In genomic region chr1:164953095-164953494, GRCh38 we compare ENCODE assay signal across 20 cellular contexts.
DNase-seq lines count a peak whose midpoint lies in the region; ATAC-seq and TF ChIP-seq lines count a peak whose summit lies in the region.
"Had no signal": no experiment of that assay in that cellular context is flagged by ENCODE, and none has a peak within 500 bp of the region (broad histone marks: within the 10 kb centered on the region; RNA-seq: fewer than 3 reads in every experiment).

No MANE protein-coding gene starts in this region.

- no peaks in the 10 kb centered on the region for H3K36me3 ChIP-seq in osteoblast (ENCODE audit: insufficient read depth, low read length)
- H3K36me3 ChIP-seq: adrenal gland, esophagus muscularis mucosa, sigmoid colon, stomach had no signal

- H3K79me2 ChIP-seq in osteoblast (ENCODE audit: insufficient read depth, low read length): no peaks in the 10 kb centered on the region

- no peak overlapping the region for H3K4me3 ChIP-seq in AG09309 (ENCODE audit: control insufficient read depth, low read depth, low read length)
- no peak overlapping the region for H3K4me3 ChIP-seq in osteoblast (ENCODE audit: insufficient read depth, low read length)
- H3K4me3 ChIP-seq: adrenal gland, esophagus muscularis mucosa, K562, sigmoid colon, stomach had no signal

- ATAC-seq in GM18868 (IDR thresholded peaks at IDR 0.05; ENCODE audit: unreplicated experiment): no peak
- ATAC-seq: Panc1 had no signal

- peak; percentile 23 for TF ChIP-seq CTCF in AG09309 (IDR thresholded peaks at IDR 0.05; ENCODE audit: control insufficient read depth, insufficient read depth, low read depth, low read length, missing control alignments)
- TF ChIP-seq CTCF in LNCAP (IDR thresholded peaks at IDR 0.05): peak; percentile 36; the same call in 1 of the 2 replicates
- TF ChIP-seq CTCF in osteoblast (IDR thresholded peaks at IDR 0.05; ENCODE audit: extremely low read depth, low read depth, low read length): no peak

- DNase-seq in AG09309 (ENCODE audit: low read depth): no peak
- DNase-seq in globus pallidus (ENCODE audit: low spot score): peak; percentile 49
- peak; percentile 10 for DNase-seq in osteoblast (ENCODE audit: insufficient read length, low spot score, missing footprints)
- no peak for DNase-seq in NCI-H226
- DNase-seq in MV-4-11 (lab: John Stamatoyannopoulos, UW): no peak
- DNase-seq in AML-193 (lab: John Stamatoyannopoulos, UW): no peak
- DNase-seq: activated CD4-positive, alpha-beta T cell treated with anti-CD3 and anti-CD28 coated beads for 48 hours; activated effector memory CD4-positive, alpha-beta T cell treated with anti-CD3 and anti-CD28 coated beads, Interleukin-2, amount 50 U/mL, for 16 hours; adrenal gland; NCI-H1092; NCI-H2171; NCI-H774; sigmoid colon; stimulated activated CD4-positive, alpha-beta T cell treated with anti-CD3 and anti-CD28 coated beads, Interleukin-2, amount 100 ng/mL, for 24 hours; stomach had no signal

- no peak overlapping the region for H3K4me2 ChIP-seq in osteoblast (ENCODE audit: insufficient read depth, low read length)

- no peaks in the 10 kb centered on the region for H3K27me3 ChIP-seq in osteoblast (ENCODE audit: insufficient read depth, low read length)
- H3K27me3 ChIP-seq: adrenal gland, esophagus muscularis mucosa, sigmoid colon, stomach had no signal

- no peak overlapping the region for H2AFZ ChIP-seq in osteoblast (ENCODE audit: low read length)

- H4K20me1 ChIP-seq in osteoblast (ENCODE audit: insufficient read depth, low read length): no peaks in the 10 kb centered on the region

- no peaks in the 10 kb centered on the region for H3K9me3 ChIP-seq in osteoblast (ENCODE audit: low read depth, low read length)
- H3K9me3 ChIP-seq: adrenal gland had no signal

- no peaks in the 10 kb centered on the region for H3K4me1 ChIP-seq in osteoblast (ENCODE audit: insufficient read depth, low read length)
- H3K4me1 ChIP-seq: adrenal gland had no signal

- no peak overlapping the region for H3K27ac ChIP-seq in osteoblast (ENCODE audit: low read depth, low read length)
- H3K27ac ChIP-seq: adrenal gland, stomach had no signal

Comparison
In these comparisons a context has a peak if more than half of its experiments do, and no peak if none do; other contexts are left out.
1. DNase-seq: peak in globus pallidus (single experiment) and osteoblast (single experiment); none in AG09309 (single experiment), NCI-H226 (single experiment), MV-4-11 (single experiment) and AML-193 (0 of 2).